22 cellular contexts compared by ENCODE assay signal in the genomic region with DNA sequence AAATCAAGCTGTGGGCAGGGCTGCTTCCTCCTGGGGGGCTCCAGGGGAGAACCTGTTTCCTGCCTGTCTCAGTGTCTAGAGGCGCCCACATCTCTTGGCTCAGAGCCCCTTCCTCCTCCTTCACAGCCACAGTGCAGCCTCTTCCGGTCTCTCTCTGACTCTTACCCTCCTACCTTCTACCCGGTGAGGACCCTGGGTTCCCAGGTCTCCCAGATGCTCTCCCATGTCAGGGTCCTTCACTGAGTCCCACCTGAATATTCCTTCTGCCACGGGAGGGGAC.
DNase-seq lines count a peak whose midpoint lies in the region; ATAC-seq and TF ChIP-seq lines count a peak whose summit lies in the region.
"Had no signal": no experiment of that assay in that cellular context is flagged by ENCODE, and none has a peak within 500 bp of the region (broad histone marks: within the 10 kb centered on the region; RNA-seq: fewer than 3 reads in every experiment).

No MANE protein-coding gene starts in this region.

- H3K9me3 ChIP-seq in neuronal stem cell (replicated peaks in 1 of 2; ENCODE audit: control insufficient read depth in 2 of 2, insufficient read depth in 1 of 2, low read depth in 1 of 2, low read length in 2 of 2): no peaks in the 10 kb centered on the region
- no peaks in the 10 kb centered on the region for H3K9me3 ChIP-seq in esophagus muscularis mucosa
- H3K9me3 ChIP-seq: BE2C, left lung, pancreas, sigmoid colon, SJCRH30, upper lobe of right lung had no signal

- H3K36me3 Mint-ChIP-seq in activated CD8-positive, alpha-beta T cell treated with anti-CD3 and anti-CD28 coated beads, Interleukin-2, amount 10 ng/mL, durations not matched to agents 7 days and 5 days (ENCODE audit: low read depth): peaks cover 5% of the 10 kb centered on the region

- no peak overlapping the region for H2BK12ac ChIP-seq in neuronal stem cell (ENCODE audit: low read length)

- no peak overlapping the region for H4K91ac ChIP-seq in neuronal stem cell (ENCODE audit: low read depth, low read length, poor library complexity)

- no peaks in the 10 kb centered on the region for H3K9me3 Mint-ChIP-seq in activated CD8-positive, alpha-beta T cell treated with anti-CD3 and anti-CD28 coated beads, Interleukin-2, amount 10 ng/mL, durations not matched to agents 7 days and 5 days (ENCODE audit: insufficient read depth)

- peak overlapping the region; percentile 8 for H3K18ac ChIP-seq in neuronal stem cell (ENCODE audit: low read length)

- no peak overlapping the region for H4K8ac ChIP-seq in neuronal stem cell (ENCODE audit: low read depth, low read length)

- no CpG with 5 or more reads among the region's 4 CpGs for WGBS in neuronal stem cell (ENCODE audit: extremely low coverage in 2 of 2, insufficient read length in 2 of 2, insufficient replicate concordance in 1 of 2), 2 donors
- WGBS in esophagus muscularis mucosa: 65% methylated on average over 4 of the region's 4 CpGs

- CTCF ChIA-PET in activated CD8-positive, alpha-beta T cell treated with anti-CD3 and anti-CD28 coated beads, Interleukin-2, amount 10 ng/mL, durations not matched to agents 7 days and 5 days (lab: Charles Lee): no interaction called here

- H3K14ac ChIP-seq in neuronal stem cell (ENCODE audit: low read length): no peak overlapping the region

- intact Hi-C loops in esophagus muscularis mucosa (cut with DNase I): no loop called here

- H3K4me1 ChIP-seq in neuronal stem cell (ENCODE audit: control insufficient read depth in 2 of 2, insufficient read depth in 1 of 2, low read depth in 1 of 2, low read length in 2 of 2) (peaks cover 9 to 20% of the 10 kb centered on the region in 2 donors), esophagus muscularis mucosa (peaks cover 0 to 20% (median 1%) of the 10 kb centered on the region in 4 donors)
- H3K4me1 ChIP-seq: left lung, upper lobe of right lung had no signal

- H3K4me3 Mint-ChIP-seq in activated CD8-positive, alpha-beta T cell treated with anti-CD3 and anti-CD28 coated beads, Interleukin-2, amount 10 ng/mL, durations not matched to agents 7 days and 5 days: peak overlapping the region; percentile 24

- H3K27me3 ChIP-seq in neuronal stem cell (ENCODE audit: control insufficient read depth in 3 of 3, insufficient read depth in 3 of 3, low read depth in 1 of 3, low read length in 3 of 3): no peaks in the 10 kb centered on the region
- H3K27me3 ChIP-seq in esophagus muscularis mucosa: no peaks in the 10 kb centered on the region
- H3K27me3 ChIP-seq: BE2C, left lung, pancreas, sigmoid colon, SJCRH30, upper lobe of right lung had no signal

- no peak overlapping the region for H3K23ac ChIP-seq in neuronal stem cell (ENCODE audit: low read depth, low read length, poor library complexity)

- no peak overlapping the region for H3K27ac ChIP-seq in neuronal stem cell (replicated peaks; ENCODE audit: low read length)
- no peak overlapping the region for H3K27ac ChIP-seq in esophagus muscularis mucosa (replicated peaks in 1 of 4)
- H3K27ac ChIP-seq: 22Rv1, left lung, pancreas, PC-9, sigmoid colon, SJCRH30, upper lobe of right lung had no signal

- in situ Hi-C loops in KBM-7 (cut with MboI; ENCODE audit: low pct_unique_long_range_greater_than_20kb, low sequenced_read_pairs): no loop called here

- no peak overlapping the region for H3K9ac ChIP-seq in neuronal stem cell (ENCODE audit: low read depth, low read length, poor library complexity)

- DNase-seq in activated CD8-positive, alpha-beta memory T cell treated with anti-CD3 and anti-CD28 coated beads for 24 hours: peak; percentile 57
- no peak for DNase-seq in activated CD8-positive, alpha-beta memory T cell treated with anti-CD3 and anti-CD28 coated beads, Interleukin-2, amount 50 U/mL, for 48 hours
- DNase-seq in KBM-7 (peak; percentile 41), neuronal stem cell (ENCODE audit: low spot score) (no peak), esophagus muscularis mucosa (ENCODE audit: extremely low spot score) (no peak), left lobe of liver (ENCODE audit: low spot score) (no peak)
- DNase-seq in activated CD8-positive, alpha-beta T cell treated with anti-CD3 and anti-CD28 coated beads, Interleukin-2, amount 10 ng/mL, durations not matched to agents 7 days and 5 days: peak; percentile 39
- DNase-seq: activated effector memory CD4-positive, alpha-beta T cell treated with Interleukin-2 at 50 U/mL for 16 hours; BE2C; left lung; MM.1S; NCI-H774; pancreas; PC-9; sigmoid colon; SJCRH30; stimulated activated naive CD4-positive, alpha-beta T cell treated with Interleukin-2 at 50 U/mL for 16 hours; T-helper 2 cell; upper lobe of right lung had no signal

- peaks cover 2% of the 10 kb centered on the region for H3K79me1 ChIP-seq in neuronal stem cell (ENCODE audit: low read depth, low read length)

- H2BK5ac ChIP-seq in neuronal stem cell (ENCODE audit: low read length): no peak overlapping the region

- H3K36me3 ChIP-seq in neuronal stem cell (replicated peaks in 1 of 2; ENCODE audit: control insufficient read depth in 2 of 2, insufficient read depth in 2 of 2, low read length in 2 of 2) (peaks cover 14 to 51% of the 10 kb centered on the region in 2 donors), esophagus muscularis mucosa (peaks cover 35 to 82% (median 61%) of the 10 kb centered on the region in 4 donors)
- H3K36me3 ChIP-seq: SJCRH30 had no signal

- H2AK5ac ChIP-seq in neuronal stem cell (ENCODE audit: low read depth, low read length): no peak overlapping the region

- peaks cover 41% of the 10 kb centered on the region for H3K4me1 Mint-ChIP-seq in activated CD8-positive, alpha-beta T cell treated with anti-CD3 and anti-CD28 coated beads, Interleukin-2, amount 10 ng/mL, durations not matched to agents 7 days and 5 days (ENCODE audit: low read depth)

- H3K4me3 ChIP-seq in neuronal stem cell (ENCODE audit: low read length in 2 of 2) (no peak overlapping the region), esophagus muscularis mucosa (no peak overlapping the region)
- H3K4me3 ChIP-seq: left lung, pancreas, PC-9, sigmoid colon, SJCRH30, upper lobe of right lung had no signal

- no peak for TF ChIP-seq EP300 in esophagus muscularis mucosa (IDR thresholded peaks at IDR 0.05)

- H3K27me3 Mint-ChIP-seq in activated CD8-positive, alpha-beta T cell treated with anti-CD3 and anti-CD28 coated beads, Interleukin-2, amount 10 ng/mL, durations not matched to agents 7 days and 5 days (ENCODE audit: low read depth): no peaks in the 10 kb centered on the region

- no peak overlapping the region for H2BK120ac ChIP-seq in neuronal stem cell (ENCODE audit: low read depth, low read length)

- no peak overlapping the region for H2BK15ac ChIP-seq in neuronal stem cell (ENCODE audit: low read length)

- TF ChIP-seq POLR2A in esophagus muscularis mucosa (IDR thresholded peaks at IDR 0.05; ENCODE audit: low read depth): no peak

- no peak for TF ChIP-seq CTCF in esophagus muscularis mucosa (IDR thresholded peaks at IDR 0.05)

- no peak overlapping the region for H3K4ac ChIP-seq in neuronal stem cell (ENCODE audit: low read length)

- no peak overlapping the region for H2AFZ ChIP-seq in neuronal stem cell (ENCODE audit: low read length)
- H2AFZ ChIP-seq: PC-9 had no signal

- no peak overlapping the region for H3K4me2 ChIP-seq in neuronal stem cell (ENCODE audit: insufficient read depth, low read length, poor library complexity, severe bottlenecking)
- H3K4me2 ChIP-seq: PC-9 had no signal

- peak; percentile 50 for ATAC-seq in activated CD8-positive, alpha-beta T cell treated with anti-CD3 and anti-CD28 coated beads, Interleukin-2, amount 10 ng/mL, durations not matched to agents 7 days and 5 days
- ATAC-seq in left lobe of liver: no peak
- ATAC-seq in HG03457 (IDR thresholded peaks at IDR 0.05; ENCODE audit: unreplicated experiment): no peak
- ATAC-seq: esophagus mucosa, left lung, pancreas, upper lobe of right lung had no signal

- H3K27ac Mint-ChIP-seq in activated CD8-positive, alpha-beta T cell treated with anti-CD3 and anti-CD28 coated beads, Interleukin-2, amount 10 ng/mL, durations not matched to agents 7 days and 5 days: peak overlapping the region; percentile 80

- POLR2A ChIA-PET in activated CD8-positive, alpha-beta T cell treated with anti-CD3 and anti-CD28 coated beads, Interleukin-2, amount 10 ng/mL, durations not matched to agents 7 days and 5 days (lab: Charles Lee): no interaction called here

Comparison
In these comparisons a context has a peak if more than half of its experiments do, and no peak if none do; other contexts are left out.
1. DNase-seq: peak in activated CD8-positive, alpha-beta memory T cell treated with anti-CD3 and anti-CD28 coated beads for 24 hours (single experiment), KBM-7 (single experiment) and activated CD8-positive, alpha-beta T cell treated with anti-CD3 and anti-CD28 coated beads, Interleukin-2, amount 10 ng/mL, durations not matched to agents 7 days and 5 days (single experiment); none in activated CD8-positive, alpha-beta memory T cell treated with anti-CD3 and anti-CD28 coated beads, Interleukin-2, amount 50 U/mL, for 48 hours (single experiment), neuronal stem cell (single experiment), esophagus muscularis mucosa (single experiment) and left lobe of liver (single experiment).